ENCODE assay signal across 30 cellular contexts in genomic region chr11:92510591-92510990, GRCh38.
"Had no signal": no experiment of that assay in that cellular context is flagged by ENCODE, and none has a peak within 500 bp of the region (broad histone marks: within the 10 kb centered on the region; RNA-seq: fewer than 3 reads in every experiment).

No MANE protein-coding gene starts in this region.

- H3K79me2 ChIP-seq: hepatocyte had no signal

- DNase-seq: colonic mucosa; effector memory CD8-positive, alpha-beta T cell; foreskin keratinocyte; left cardiac atrium; left lung; mesenchymal stem cell; mucosa of descending colon; naive B cell; nucleus accumbens; ovary; posterior cingulate gyrus; stimulated activated CD4-positive, alpha-beta T cell treated with anti-CD3 and anti-CD28 coated beads, Interleukin-12 subunit alpha, Interleukin-12 subunit beta, amount 100 ng/mL, for 4 hours; stimulated activated CD4-positive, alpha-beta T cell treated with anti-CD3 and anti-CD28 coated beads, Interleukin-1b, Interleukin-23, amount 100 ng/mL, for 48 hours; stimulated activated CD4-positive, alpha-beta T cell treated with anti-CD3 and anti-CD28 coated beads, Interleukin-4, amount 100 ng/mL, for 1 hour; stimulated activated CD8-positive, alpha-beta memory T cell treated with anti-CD3 and anti-CD28 coated beads, Interleukin-4, amount 100 ng/mL, for 48 hours; stimulated activated naive CD4-positive, alpha-beta T cell; stimulated activated naive CD8-positive, alpha-beta T cell treated with anti-CD3 and anti-CD28 coated beads, Interleukin-15, amount 100 ng/mL, for 72 hours; transverse colon; upper lobe of right lung had no signal

- H3K9me3 ChIP-seq: colonic mucosa, gastroesophageal sphincter, heart left ventricle, left lung, mucosa of descending colon, ovary, suprapubic skin, transverse colon, upper lobe of right lung, vagina had no signal

- H3K4me1 ChIP-seq: colonic mucosa, foreskin keratinocyte, gastroesophageal sphincter, heart left ventricle, left lung, suprapubic skin, transverse colon, upper lobe of right lung, vagina had no signal

- H3K36me3 ChIP-seq: colonic mucosa, gastroesophageal sphincter, heart left ventricle, left lung, ovary, suprapubic skin, transverse colon, upper lobe of right lung, vagina had no signal

- H3K4me3 Mint-ChIP-seq: dendritic cell treated with granulocyte-macrophage colony-stimulating factor and Interleukin-4, amounts not matched to agents 40 ng/mL and 50 ng/mL, for 4 days; effector memory CD8-positive, alpha-beta T cell; mesothelial cell of epicardium; naive B cell; natural killer cell treated with Interleukin-12 subunit alpha and Interleukin-12 subunit beta and Interleukin-15 and Interleukin-18, amount 100 ng/mL, for 72 hours; neural crest cell; stimulated activated naive CD8-positive, alpha-beta T cell treated with anti-CD3 and anti-CD28 coated beads, Interleukin-15, amount 100 ng/mL, for 72 hours had no signal

- ATAC-seq: effector memory CD8-positive, alpha-beta T cell; foreskin keratinocyte; gastroesophageal sphincter; heart left ventricle; left cardiac atrium; left lung; mucosa of descending colon; natural killer cell treated with Interleukin-12 subunit alpha and Interleukin-12 subunit beta and Interleukin-15 and Interleukin-18, amount 100 ng/mL, for 72 hours; sciatic nerve; stimulated activated naive CD8-positive, alpha-beta T cell treated with anti-CD3 and anti-CD28 coated beads, Interleukin-15, amount 100 ng/mL, for 72 hours; upper lobe of right lung had no signal

- H3K4me2 ChIP-seq: hepatocyte, smooth muscle cell had no signal

- H3K27ac ChIP-seq: colonic mucosa, foreskin keratinocyte, gastroesophageal sphincter, heart left ventricle, hepatocyte, left lung, ovary, suprapubic skin, transverse colon, upper lobe of right lung, vagina had no signal

- H2AFZ ChIP-seq: hepatocyte had no signal

- H3K27me3 Mint-ChIP-seq: dendritic cell treated with granulocyte-macrophage colony-stimulating factor and Interleukin-4, amounts not matched to agents 40 ng/mL and 50 ng/mL, for 4 days; effector memory CD8-positive, alpha-beta T cell; naive B cell; natural killer cell treated with Interleukin-12 subunit alpha and Interleukin-12 subunit beta and Interleukin-15 and Interleukin-18, amount 100 ng/mL, for 72 hours; stimulated activated naive CD8-positive, alpha-beta T cell treated with anti-CD3 and anti-CD28 coated beads, Interleukin-15, amount 100 ng/mL, for 72 hours had no signal

- H3K9me3 Mint-ChIP-seq: dendritic cell treated with granulocyte-macrophage colony-stimulating factor and Interleukin-4, amounts not matched to agents 40 ng/mL and 50 ng/mL, for 4 days; mesothelial cell of epicardium; naive B cell; natural killer cell treated with Interleukin-12 subunit alpha and Interleukin-12 subunit beta and Interleukin-15 and Interleukin-18, amount 100 ng/mL, for 72 hours; stimulated activated naive CD8-positive, alpha-beta T cell treated with anti-CD3 and anti-CD28 coated beads, Interleukin-15, amount 100 ng/mL, for 72 hours had no signal

- H3K27ac Mint-ChIP-seq: dendritic cell treated with granulocyte-macrophage colony-stimulating factor and Interleukin-4, amounts not matched to agents 40 ng/mL and 50 ng/mL, for 4 days; effector memory CD8-positive, alpha-beta T cell; mesothelial cell of epicardium; naive B cell; natural killer cell treated with Interleukin-12 subunit alpha and Interleukin-12 subunit beta and Interleukin-15 and Interleukin-18, amount 100 ng/mL, for 72 hours; stimulated activated naive CD8-positive, alpha-beta T cell treated with anti-CD3 and anti-CD28 coated beads, Interleukin-15, amount 100 ng/mL, for 72 hours had no signal

- H3K36me3 Mint-ChIP-seq: mesothelial cell of epicardium; naive B cell; natural killer cell treated with Interleukin-12 subunit alpha and Interleukin-12 subunit beta and Interleukin-15 and Interleukin-18, amount 100 ng/mL, for 72 hours had no signal

- H3K4me3 ChIP-seq: colonic mucosa, gastroesophageal sphincter, heart left ventricle, hepatocyte, left lung, mucosa of descending colon, ovary, smooth muscle cell, suprapubic skin, transverse colon, upper lobe of right lung, vagina had no signal

- H3K4me1 Mint-ChIP-seq: mesothelial cell of epicardium; naive B cell; stimulated activated naive CD8-positive, alpha-beta T cell treated with anti-CD3 and anti-CD28 coated beads, Interleukin-15, amount 100 ng/mL, for 72 hours had no signal

- H3K27me3 ChIP-seq: colonic mucosa, gastroesophageal sphincter, heart left ventricle, hepatocyte, left lung, ovary, suprapubic skin, transverse colon, upper lobe of right lung, vagina had no signal
